ENCODE assay signal across 8 cellular contexts in the genomic region with DNA sequence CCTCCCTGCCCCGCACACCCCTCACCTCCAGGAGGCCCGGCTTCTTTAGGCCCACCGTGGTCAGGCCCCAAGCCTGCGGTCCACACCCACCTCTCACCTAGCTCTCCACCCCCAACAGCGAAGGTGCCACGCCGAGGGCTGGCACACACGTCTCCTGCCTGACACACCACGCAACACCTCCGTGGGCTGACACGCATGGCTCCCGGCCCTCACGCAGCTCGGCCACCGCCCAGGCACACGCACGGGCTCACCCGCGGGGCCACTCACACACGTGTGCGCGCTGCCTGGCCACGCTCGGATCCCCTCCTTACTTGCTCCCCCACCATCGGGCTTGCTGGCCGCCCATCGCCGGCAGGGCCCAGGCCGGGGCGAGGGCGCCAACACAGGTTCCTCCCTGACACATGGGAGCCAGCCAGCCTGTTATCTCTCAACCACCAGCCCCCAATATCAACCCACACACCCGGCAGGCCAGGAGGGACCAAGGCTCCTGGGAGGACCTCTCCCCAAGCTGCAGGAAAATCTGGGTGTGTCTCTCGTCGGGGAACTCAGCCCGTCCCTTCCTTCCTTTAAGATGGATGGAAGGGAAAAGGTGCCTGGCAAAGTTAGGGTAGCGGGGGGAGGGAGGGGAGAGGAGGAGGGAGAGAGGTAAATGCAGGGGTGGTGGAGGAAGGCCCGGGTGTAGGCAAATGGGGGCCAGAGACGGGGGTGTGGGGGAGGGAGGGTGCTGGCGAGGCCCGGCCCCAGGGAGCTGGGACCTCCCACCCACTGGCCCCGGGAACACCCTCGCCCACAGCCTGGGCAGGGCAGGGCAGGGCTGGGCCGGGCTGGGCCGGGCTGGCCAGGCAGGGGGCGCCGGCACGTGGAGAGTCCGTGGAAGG. TPM values are rescaled to one million over a fixed set of nuclear protein-coding genes. Genes with fewer than 3 reads are reported as not detected.
DNase-seq lines count a peak whose midpoint lies in the region; ATAC-seq and TF ChIP-seq lines count a peak whose summit lies in the region.

No MANE protein-coding gene starts in this region.

- peak overlapping the region; percentile 86 for H3K4me2 ChIP-seq in SU-DHL-6 (ENCODE audit: low read depth, low read length, poor library complexity, severe bottlenecking)

- H3K79me2 ChIP-seq in SU-DHL-6 (ENCODE audit: insufficient read depth, low read length) = peaks cover 28% of the 10 kb centered on the region

- peak overlapping the region; percentile 84 for H3K27ac Mint-ChIP-seq in MCF 10A (ENCODE audit: low read depth, unreplicated experiment)

- no peaks in the 10 kb centered on the region for H3K36me3 ChIP-seq in SU-DHL-6 (ENCODE audit: low read length)

- H3K4me3 Mint-ChIP-seq in MCF 10A (ENCODE audit: unreplicated experiment) = peak overlapping the region; percentile 87

- no peaks in the 10 kb centered on the region for H3K9me3 Mint-ChIP-seq in MCF 10A (ENCODE audit: unreplicated experiment)

- H2AFZ ChIP-seq in SU-DHL-6 (ENCODE audit: low read depth, low read length, severe bottlenecking) = peak overlapping the region; percentile 42

- H3K27me3 Mint-ChIP-seq in MCF 10A (ENCODE audit: insufficient read depth, unreplicated experiment) = no peaks in the 10 kb centered on the region

- H3K4me3 ChIP-seq in SU-DHL-6 (ENCODE audit: insufficient read depth, low read length, poor library complexity, severe bottlenecking) = peak overlapping the region; percentile 98

- H3K9me2 ChIP-seq in SU-DHL-6 (replicated peaks; ENCODE audit: insufficient read depth, low read length) = no peaks in the 10 kb centered on the region

- CTCF ChIA-PET in MCF 10A (lab: Yijun Ruan, JAX) = interaction anchor here (0.6 to 1.3 kb wide), 5 partner anchors 9 to 604 kb away, joined by 3 to 5 read pairs (median 3); partner anchors contain the start of genes CDC20 and MED8

- peak; percentile 19 for ATAC-seq in GM18873 (IDR thresholded peaks at IDR 0.05; ENCODE audit: low FRiP score, unreplicated experiment)
- peak; percentile 30 for ATAC-seq in HG03097 (IDR thresholded peaks at IDR 0.05; ENCODE audit: low FRiP score, unreplicated experiment)

- H3K9ac ChIP-seq in SU-DHL-6 (ENCODE audit: low read length) = peak overlapping the region; percentile 94

- H3K4me1 Mint-ChIP-seq in MCF 10A (ENCODE audit: insufficient read depth, unreplicated experiment) = peaks cover 33% of the 10 kb centered on the region

- peaks cover 26% of the 10 kb centered on the region for H3K36me3 Mint-ChIP-seq in MCF 10A (ENCODE audit: insufficient read depth, unreplicated experiment)

- no peak for TF ChIP-seq CTCF in SU-DHL-6 (IDR thresholded peaks at IDR 0.05; ENCODE audit: insufficient read depth, low read length, poor library complexity, severe bottlenecking)
- TF ChIP-seq CTCF in MCF 10A (IDR thresholded peaks at IDR 0.05; ENCODE audit: unreplicated experiment) = no peak

- H4K20me1 ChIP-seq in SU-DHL-6 (ENCODE audit: low read depth, low read length) = no peaks in the 10 kb centered on the region

- POLR2A ChIA-PET in MCF 10A (lab: Yijun Ruan, JAX) = interaction anchor here (0.6 to 4.9 kb wide), 18 partner anchors 9 to 344 kb away, joined by 3 to 69 read pairs (median 4); partner anchors contain the start of genes C1orf210, CDC20, MED8 and SZT2

- TSS peak; percentile 43 for BruUV-seq in MCF 10A (replicated peaks; lab: Mats Ljungman, UMichigan)

- peak overlapping the region; percentile 84 for H3K27ac ChIP-seq in SU-DHL-6 (ENCODE audit: low read depth, low read length)

- DNase-seq in A172 (ENCODE audit: low spot score) (peak; percentile 69), MCF 10A (ENCODE audit: unreplicated experiment) (peak; percentile 79), kidney glomerular epithelial cell (lab: John Stamatoyannopoulos, UW) (peak; percentile 52), NOMO-1 treated with DMSO at 0.1 percent for 48 hours (lab: John Stamatoyannopoulos, UW; ENCODE audit: unreplicated experiment) (no peak)
- DNase-seq in stimulated activated CD4-positive, alpha-beta T cell treated with anti-CD3 and anti-CD28 coated beads, Interleukin-4, amount 100 ng/mL, for 48 hours (ENCODE audit: low read depth in 2 of 2) = peak; percentile 20 to 21

- intact Hi-C loops in MCF 10A (cut with micrococcal nuclease) = no loop called here

- no peaks in the 10 kb centered on the region for H3K27me3 ChIP-seq in SU-DHL-6 (ENCODE audit: low read length)

- H3F3A ChIP-seq in SU-DHL-6 (ENCODE audit: insufficient read depth) = peaks cover 21% of the 10 kb centered on the region

- H3K9me3 ChIP-seq in SU-DHL-6 (ENCODE audit: insufficient read depth, low read length) = no peaks in the 10 kb centered on the region

RNA-seq across cellular contexts. Expression of gene ELOVL1, which starts 0.5 kb away (rescaled TPM):
- 101 and 103 TPM in 2 replicates for total RNA-seq in A172 (2014; rRNA removed; shearing (Covaris generic))
- total RNA-seq in MCF 10A (2022) = 86.0 and 99.9 TPM in 2 replicates

RNA-seq across cellular contexts. Expression of gene CDC20, which starts 8.5 kb away (rescaled TPM):
- total RNA-seq in A172 (2014; rRNA removed; shearing (Covaris generic)) = 190 and 245 TPM in 2 replicates
- 123 and 204 TPM in 2 replicates for total RNA-seq in MCF 10A (2022)

RNA-seq across cellular contexts. Expression of gene MED8, which starts 22.3 kb away (rescaled TPM):
- 76.1 and 80.9 TPM in 2 replicates for total RNA-seq in A172 (2014; rRNA removed; shearing (Covaris generic))
- total RNA-seq in MCF 10A (2022) = 52.0 and 61.6 TPM in 2 replicates

RNA-seq across cellular contexts. Expression of gene SZT2, which starts 22.4 kb away (rescaled TPM):
- 6.6 and 9.7 TPM in 2 replicates for total RNA-seq in A172 (2014; rRNA removed; shearing (Covaris generic))
- 65.3 and 67.4 TPM in 2 replicates for total RNA-seq in MCF 10A (2022)

RNA-seq across cellular contexts. Expression of gene MPL, which starts 29.6 kb away (rescaled TPM):
- total RNA-seq in A172 (2014; rRNA removed; shearing (Covaris generic)) = not detected in 2 replicates
- not detected in 2 replicates for total RNA-seq in MCF 10A (2022)
